Comparison of ENCODE assay signal across 21 cellular contexts in genomic region chr11:134916829-134917228, GRCh38.
"Had no signal": no experiment of that assay in that cellular context is flagged by ENCODE, and none has a peak within 500 bp of the region (broad histone marks: within the 10 kb centered on the region; RNA-seq: fewer than 3 reads in every experiment).

No MANE protein-coding gene starts in this region.

- H3K4me2 ChIP-seq: hepatocyte had no signal

- H3K9me3 Mint-ChIP-seq: dendritic cell treated with granulocyte-macrophage colony-stimulating factor and Interleukin-4, amounts not matched to agents 40 ng/mL and 50 ng/mL, for 4 days; effector memory CD8-positive, alpha-beta T cell; naive thymus-derived CD8-positive, alpha-beta T cell; stimulated activated memory B cell treated with anti-CD40 and anti-IgM and Interleukin-4, amounts not matched to agents 10 μg/mL and 1 μg/mL and 100 μg/mL, for 72 hours; type B pancreatic cell had no signal

- H3K36me3 Mint-ChIP-seq: naive thymus-derived CD8-positive, alpha-beta T cell; stimulated activated memory B cell treated with anti-CD40 and anti-IgM and Interleukin-4, amounts not matched to agents 10 μg/mL and 1 μg/mL and 100 μg/mL, for 72 hours; type B pancreatic cell had no signal

- H3K4me3 Mint-ChIP-seq: dendritic cell treated with granulocyte-macrophage colony-stimulating factor and Interleukin-4, amounts not matched to agents 40 ng/mL and 50 ng/mL, for 4 days; effector memory CD8-positive, alpha-beta T cell; naive thymus-derived CD8-positive, alpha-beta T cell; stimulated activated memory B cell treated with anti-CD40 and anti-IgM and Interleukin-4, amounts not matched to agents 10 μg/mL and 1 μg/mL and 100 μg/mL, for 72 hours; type B pancreatic cell had no signal

- ATAC-seq: effector memory CD8-positive, alpha-beta T cell; foreskin keratinocyte; mucosa of descending colon; naive thymus-derived CD8-positive, alpha-beta T cell; sciatic nerve; stimulated activated memory B cell treated with anti-CD40 and anti-IgM and Interleukin-4, amounts not matched to agents 10 μg/mL and 1 μg/mL and 100 μg/mL, for 72 hours had no signal

- DNase-seq: effector memory CD8-positive, alpha-beta T cell; esophagus squamous epithelium; foreskin keratinocyte; head of caudate nucleus; kidney glomerular epithelial cell; mammary epithelial cell; mucosa of descending colon; naive thymus-derived CD8-positive, alpha-beta T cell; spleen; stimulated activated CD4-positive, alpha-beta T cell treated with anti-CD3 and anti-CD28 coated beads, Interleukin-15, amount 100 ng/mL, for 24 hours; stimulated activated CD4-positive, alpha-beta T cell treated with anti-CD3 and anti-CD28 coated beads, Interleukin-1b, Interleukin-23, amount 100 ng/mL, for 48 hours; stimulated activated CD4-positive, alpha-beta T cell treated with anti-CD3 and anti-CD28 coated beads, Interleukin-4, amount 100 ng/mL, for 24 hours; stomach; thyroid gland had no signal

- H3K79me2 ChIP-seq: hepatocyte had no signal

- H3K27me3 ChIP-seq: foreskin keratinocyte, neutrophil, thyroid gland had no signal

- H3K27me3 Mint-ChIP-seq: dendritic cell treated with granulocyte-macrophage colony-stimulating factor and Interleukin-4, amounts not matched to agents 40 ng/mL and 50 ng/mL, for 4 days had no signal

- H3K4me1 Mint-ChIP-seq: naive thymus-derived CD8-positive, alpha-beta T cell; stimulated activated memory B cell treated with anti-CD40 and anti-IgM and Interleukin-4, amounts not matched to agents 10 μg/mL and 1 μg/mL and 100 μg/mL, for 72 hours had no signal

- H3K27ac ChIP-seq: epithelial cell of prostate, esophagus squamous epithelium, foreskin keratinocyte, hepatocyte, neutrophil, spleen, thyroid gland had no signal

- H3K9me3 ChIP-seq: esophagus squamous epithelium, mucosa of descending colon, neutrophil, spleen, stomach, thyroid gland had no signal

- H3K4me1 ChIP-seq: esophagus squamous epithelium, spleen, stomach had no signal

- H2AFZ ChIP-seq: hepatocyte had no signal

- H3K4me3 ChIP-seq: esophagus squamous epithelium, hepatocyte, mucosa of descending colon, spleen, stomach, thyroid gland had no signal

- H3K36me3 ChIP-seq: esophagus squamous epithelium, neutrophil, spleen, stomach, thyroid gland had no signal

- H3K27ac Mint-ChIP-seq: dendritic cell treated with granulocyte-macrophage colony-stimulating factor and Interleukin-4, amounts not matched to agents 40 ng/mL and 50 ng/mL, for 4 days; effector memory CD8-positive, alpha-beta T cell; naive thymus-derived CD8-positive, alpha-beta T cell; stimulated activated memory B cell treated with anti-CD40 and anti-IgM and Interleukin-4, amounts not matched to agents 10 μg/mL and 1 μg/mL and 100 μg/mL, for 72 hours; type B pancreatic cell had no signal
